Comparison of ENCODE assay signal across 1 cellular context in genomic region chr11:74683941-74684481, GRCh38.
TF ChIP-seq lines count a peak whose summit lies in the region.

No MANE protein-coding gene starts in this region.

TF ChIP-seq in HepG2, 621 proteins besides CTCF, POLR2A, EP300 and RAD21 (continued from another document):
- TF ChIP-seq ZNF17 (CRISPR knock-in tag; IDR thresholded peaks at IDR 0.05) (no peak), MZF1 (CRISPR knock-in tag; IDR thresholded peaks at IDR 0.05; ENCODE audit: borderline replicate concordance) (no peak), ZSCAN21 (CRISPR knock-in tag; IDR thresholded peaks at IDR 0.05; ENCODE audit: borderline replicate concordance) (no peak), ZBTB33 (CRISPR knock-in tag; IDR thresholded peaks at IDR 0.05) (no peak), NFE2L1 (CRISPR knock-in tag; IDR thresholded peaks at IDR 0.05; ENCODE audit: borderline replicate concordance) (no peak), ZNF614 (CRISPR knock-in tag; IDR thresholded peaks at IDR 0.05; ENCODE audit: borderline replicate concordance) (no peak), ZNF768 (CRISPR knock-in tag; IDR thresholded peaks at IDR 0.05) (no peak), DMAP1 (CRISPR knock-in tag; IDR thresholded peaks at IDR 0.05) (no peak), FOXK1 (CRISPR knock-in tag; IDR thresholded peaks at IDR 0.05; ENCODE audit: borderline replicate concordance, low read depth) (no peak)
